14 cellular contexts compared by ENCODE assay signal in genomic region chr13:35014606-35015005, GRCh38.
"Had no signal": no experiment of that assay in that cellular context is flagged by ENCODE, and none has a peak within 500 bp of the region (broad histone marks: within the 10 kb centered on the region; RNA-seq: fewer than 3 reads in every experiment).

No MANE protein-coding gene starts in this region.

- H3K4me1 ChIP-seq: body of pancreas, pancreas, thyroid gland, uterus had no signal

- H3K27ac Mint-ChIP-seq: effector memory CD8-positive, alpha-beta T cell; nephron had no signal

- H3K27me3 ChIP-seq: body of pancreas, hepatocyte, pancreas, thyroid gland, uterus had no signal

- H3K4me1 Mint-ChIP-seq: central memory CD8-positive, alpha-beta T cell had no signal

- H3K4me2 ChIP-seq: hepatocyte had no signal

- H3K27ac ChIP-seq: body of pancreas, hepatocyte, pancreas, skin epidermis, thyroid gland, uterus had no signal

- H3K9me3 ChIP-seq: body of pancreas, thyroid gland, uterus had no signal

- H2AFZ ChIP-seq: hepatocyte had no signal

- H3K36me3 ChIP-seq: pancreas, thyroid gland, uterus had no signal

- DNase-seq: activated CD4-positive, alpha-beta T cell treated with anti-CD3 and anti-CD28 coated beads, Interleukin-2, amount 50 U/mL, for 1 hour; activated naive CD4-positive, alpha-beta T cell treated with anti-CD3 and anti-CD28 coated beads, Interleukin-2, amount 50 U/mL, for 16 hours; amniotic stem cell; body of pancreas; effector memory CD8-positive, alpha-beta T cell; kidney glomerular epithelial cell; mesendoderm; pancreas; thyroid gland; uterus had no signal

- H3K4me3 ChIP-seq: body of pancreas, hepatocyte, pancreas, skin epidermis, thyroid gland, uterus had no signal

- H3K79me2 ChIP-seq: hepatocyte had no signal

- H3K4me3 Mint-ChIP-seq: central memory CD8-positive, alpha-beta T cell; effector memory CD8-positive, alpha-beta T cell; nephron had no signal

- ATAC-seq: body of pancreas; effector memory CD8-positive, alpha-beta T cell; pancreas had no signal

- H3K27me3 Mint-ChIP-seq: central memory CD8-positive, alpha-beta T cell; effector memory CD8-positive, alpha-beta T cell had no signal
